13 cellular contexts compared by ENCODE assay signal in genomic region chr10:114523876-114524275, GRCh38.
A peak's percentile ranks its signal among the peaks of the same experiment; 100 is the strongest.
DNase-seq lines count a peak whose midpoint lies in the region; ATAC-seq lines count a peak whose summit lies in the region.
"Had no signal": no experiment of that assay in that cellular context is flagged by ENCODE, and none has a peak within 500 bp of the region (broad histone marks: within the 10 kb centered on the region; RNA-seq: fewer than 3 reads in every experiment).

No MANE protein-coding gene starts in this region.

- peak overlapping the region; percentile 56 for H3K4me3 ChIP-seq in mucosa of stomach (ENCODE audit: low read length)

- H3K9me3 ChIP-seq in mucosa of stomach (ENCODE audit: control insufficient read depth, low read length) = no peaks in the 10 kb centered on the region

- DNase-seq in stimulated activated naive CD8-positive, alpha-beta T cell treated with anti-CD3 and anti-CD28 coated beads, Interleukin-15, Interleukin-2, amounts not matched to agents 100 U/mL and 50 U/mL, for 24 hours = no peak
- DNase-seq in HUDEP-2 (lab: John Stamatoyannopoulos, UW; ENCODE audit: unreplicated experiment in 76 of 76) = no peak
- DNase-seq in NCI-H2107 (lab: John Stamatoyannopoulos, UW) = no peak
- no peak for DNase-seq in DMS153 (lab: John Stamatoyannopoulos, UW)
- DNase-seq: AML-193, caudate nucleus, EL, NCI-H1048, NCI-H510A treated with DMSO at 0.1 percent for 48 hours had no signal

- H3K27me3 ChIP-seq in mucosa of stomach (ENCODE audit: control insufficient read depth, insufficient read depth, low read length) = no peaks in the 10 kb centered on the region

- H3K27me3 Mint-ChIP-seq in stimulated activated naive CD8-positive, alpha-beta T cell treated with anti-CD3 and anti-CD28 coated beads, Interleukin-15, Interleukin-2, amounts not matched to agents 100 ng/mL and 50 ng/mL, for 24 hours = no peaks in the 10 kb centered on the region
- H3K27me3 Mint-ChIP-seq in activated T-helper 17 cell treated with anti-CD3 and anti-CD28 coated beads, Interleukin-2, amount 50 U/mL, for 72 hours = no peaks in the 10 kb centered on the region

- no peak for ATAC-seq in stimulated activated naive CD8-positive, alpha-beta T cell treated with anti-CD3 and anti-CD28 coated beads, Interleukin-15, Interleukin-2, amounts not matched to agents 100 U/mL and 50 U/mL, for 24 hours
- ATAC-seq in activated T-helper 17 cell treated with anti-CD3 and anti-CD28 coated beads, Interleukin-2, amount 50 U/mL, for 72 hours (replicated peaks) = no peak
- no peak for ATAC-seq in HG02970 (IDR thresholded peaks at IDR 0.05; ENCODE audit: low FRiP score, unreplicated experiment)

- peaks cover 92% of the 10 kb centered on the region for H3K4me1 Mint-ChIP-seq in stimulated activated naive CD8-positive, alpha-beta T cell treated with anti-CD3 and anti-CD28 coated beads, Interleukin-15, Interleukin-2, amounts not matched to agents 100 ng/mL and 50 ng/mL, for 24 hours (ENCODE audit: low read depth)
- H3K4me1 Mint-ChIP-seq in activated T-helper 17 cell treated with anti-CD3 and anti-CD28 coated beads, Interleukin-2, amount 50 U/mL, for 72 hours = peaks cover 53% of the 10 kb centered on the region

- H3K9ac ChIP-seq in mucosa of stomach (ENCODE audit: low read length) = peak overlapping the region; percentile 86

- H3K36me3 Mint-ChIP-seq in stimulated activated naive CD8-positive, alpha-beta T cell treated with anti-CD3 and anti-CD28 coated beads, Interleukin-15, Interleukin-2, amounts not matched to agents 100 ng/mL and 50 ng/mL, for 24 hours (ENCODE audit: low read depth) = peaks cover 9% of the 10 kb centered on the region
- peaks cover 53% of the 10 kb centered on the region for H3K36me3 Mint-ChIP-seq in activated T-helper 17 cell treated with anti-CD3 and anti-CD28 coated beads, Interleukin-2, amount 50 U/mL, for 72 hours (ENCODE audit: low read depth)

- H3K27ac Mint-ChIP-seq in stimulated activated naive CD8-positive, alpha-beta T cell treated with anti-CD3 and anti-CD28 coated beads, Interleukin-15, Interleukin-2, amounts not matched to agents 100 ng/mL and 50 ng/mL, for 24 hours = peak overlapping the region; percentile 88
- peak overlapping the region; percentile 95 for H3K27ac Mint-ChIP-seq in activated T-helper 17 cell treated with anti-CD3 and anti-CD28 coated beads, Interleukin-2, amount 50 U/mL, for 72 hours

- H3K4me1 ChIP-seq in mucosa of stomach (ENCODE audit: control insufficient read depth, insufficient read depth, low read length) = peaks cover 55% of the 10 kb centered on the region

- peak overlapping the region; percentile 87 for H3K4me3 Mint-ChIP-seq in stimulated activated naive CD8-positive, alpha-beta T cell treated with anti-CD3 and anti-CD28 coated beads, Interleukin-15, Interleukin-2, amounts not matched to agents 100 ng/mL and 50 ng/mL, for 24 hours
- peak overlapping the region; percentile 95 for H3K4me3 Mint-ChIP-seq in activated T-helper 17 cell treated with anti-CD3 and anti-CD28 coated beads, Interleukin-2, amount 50 U/mL, for 72 hours

- H3K36me3 ChIP-seq in mucosa of stomach (ENCODE audit: control insufficient read depth, insufficient read depth, low read length) = peaks cover 5% of the 10 kb centered on the region

- no peaks in the 10 kb centered on the region for H3K9me3 Mint-ChIP-seq in stimulated activated naive CD8-positive, alpha-beta T cell treated with anti-CD3 and anti-CD28 coated beads, Interleukin-15, Interleukin-2, amounts not matched to agents 100 ng/mL and 50 ng/mL, for 24 hours
- H3K9me3 Mint-ChIP-seq in activated T-helper 17 cell treated with anti-CD3 and anti-CD28 coated beads, Interleukin-2, amount 50 U/mL, for 72 hours = no peaks in the 10 kb centered on the region
